ENCODE assay signal across 10 cellular contexts in genomic region chr22:36406139-36406538, GRCh38. TPM values are rescaled to one million over a fixed set of nuclear protein-coding genes. Genes with fewer than 3 reads are reported as not detected.
DNase-seq lines count a peak whose midpoint lies in the region; ATAC-seq and TF ChIP-seq lines count a peak whose summit lies in the region.
"Had no signal": no experiment of that assay in that cellular context is flagged by ENCODE, and none has a peak within 500 bp of the region (broad histone marks: within the 10 kb centered on the region; RNA-seq: fewer than 3 reads in every experiment).

No MANE protein-coding gene starts in this region.

- H3K27me3 Mint-ChIP-seq in CD8-positive, alpha-beta memory T cell = no peaks in the 10 kb centered on the region
- H3K27me3 Mint-ChIP-seq in T-helper 2 cell treated with Interferon-gamma antibody and Interleukin-4, amounts not matched to agents 5 μg/mL and 100 μg/mL, for 36 hours (ENCODE audit: low read depth) = no peaks in the 10 kb centered on the region
- no peaks in the 10 kb centered on the region for H3K27me3 Mint-ChIP-seq in naive thymus-derived CD4-positive, alpha-beta T cell

- H3K79me2 ChIP-seq in MM.1S (ENCODE audit: low read length) = no peaks in the 10 kb centered on the region

- H3K27me3 ChIP-seq in CD8-positive, alpha-beta memory T cell (ENCODE audit: insufficient read depth, low read length, poor library complexity, severe bottlenecking) = no peaks in the 10 kb centered on the region
- H3K27me3 ChIP-seq in MM.1S (replicated peaks; ENCODE audit: insufficient read depth, low read length) = no peaks in the 10 kb centered on the region
- no peaks in the 10 kb centered on the region for H3K27me3 ChIP-seq in naive thymus-derived CD4-positive, alpha-beta T cell (ENCODE audit: control insufficient read depth in 2 of 2, insufficient read depth in 2 of 2, low read length in 2 of 2)
- H3K27me3 ChIP-seq: SJCRH30 had no signal

- POLR2A ChIA-PET in CD8-positive, alpha-beta memory T cell (lab: Charles Lee) = interaction anchor here (0.6 to 2.3 kb wide), 5 partner anchors 21 to 94 kb away, joined by 3 to 7 read pairs (median 4); no protein-coding TSS in a partner anchor
- POLR2A ChIA-PET in naive thymus-derived CD4-positive, alpha-beta T cell (lab: Charles Lee) = interaction anchor here (0.6 to 2.8 kb wide), 13 partner anchors 11 to 1792 kb away, joined by 3 to 18 read pairs (median 6); partner anchors contain the start of gene MYH9

- TF ChIP-seq CTCF in MM.1S (IDR thresholded peaks at IDR 0.05; ENCODE audit: low read length) = no peak

- no peak for DNase-seq in CD8-positive, alpha-beta memory T cell
- DNase-seq in MM.1S (peak; percentile 24), cerebellum (ENCODE audit: low spot score) (no peak), sciatic nerve (ENCODE audit: low spot score) (no peak), COLO668 (lab: John Stamatoyannopoulos, UW; ENCODE audit: unreplicated experiment) (no peak)
- DNase-seq in T-helper 2 cell treated with Interferon-gamma antibody and Interleukin-4, amounts not matched to agents 5 μg/mL and 100 μg/mL, for 36 hours (ENCODE audit: low spot score) = no peak
- DNase-seq in naive thymus-derived CD4-positive, alpha-beta T cell = no peak
- DNase-seq: retina had no signal

- no peaks in the 10 kb centered on the region for H3K9me3 ChIP-seq in CD8-positive, alpha-beta memory T cell (ENCODE audit: low read length)
- no peaks in the 10 kb centered on the region for H3K9me3 ChIP-seq in MM.1S (replicated peaks; ENCODE audit: insufficient read depth, low read length)
- no peaks in the 10 kb centered on the region for H3K9me3 ChIP-seq in naive thymus-derived CD4-positive, alpha-beta T cell (ENCODE audit: control insufficient read depth in 2 of 3, low read length in 3 of 3)
- H3K9me3 ChIP-seq: SJCRH30 had no signal

- H3K9me3 Mint-ChIP-seq in CD8-positive, alpha-beta memory T cell = no peaks in the 10 kb centered on the region
- H3K9me3 Mint-ChIP-seq in T-helper 2 cell treated with Interferon-gamma antibody and Interleukin-4, amounts not matched to agents 5 μg/mL and 100 μg/mL, for 36 hours = no peaks in the 10 kb centered on the region
- H3K9me3 Mint-ChIP-seq in naive thymus-derived CD4-positive, alpha-beta T cell = no peaks in the 10 kb centered on the region

- peak overlapping the region; percentile 45 for H3K27ac ChIP-seq in CD8-positive, alpha-beta memory T cell (ENCODE audit: low read depth, low read length)
- H3K27ac ChIP-seq in MM.1S (ENCODE audit: low read length) = peak overlapping the region; percentile 67
- peak overlapping the region; percentile 67 for H3K27ac ChIP-seq in naive thymus-derived CD4-positive, alpha-beta T cell (ENCODE audit: low read depth, low read length)
- H3K27ac ChIP-seq: SJCRH30 had no signal

- peak overlapping the region; percentile 73 for H3K4me2 ChIP-seq in MM.1S (ENCODE audit: low read depth, low read length)

- H3K4me1 ChIP-seq in CD8-positive, alpha-beta memory T cell (ENCODE audit: insufficient read depth, low read length) = peaks cover 58% of the 10 kb centered on the region
- H3K4me1 ChIP-seq in MM.1S (ENCODE audit: low read length) = peaks cover 22% of the 10 kb centered on the region
- H3K4me1 ChIP-seq in naive thymus-derived CD4-positive, alpha-beta T cell (ENCODE audit: control insufficient read depth in 2 of 2, insufficient read depth in 2 of 2, low read length in 2 of 2) = peaks cover 43 to 46% of the 10 kb centered on the region in 2 donors

- peak; percentile 14 for ATAC-seq in naive thymus-derived CD4-positive, alpha-beta T cell
- no peak for ATAC-seq in esophagus mucosa
- ATAC-seq in sciatic nerve = no peak

- H4K20me1 ChIP-seq in MM.1S (ENCODE audit: insufficient read depth, low read length) = no peaks in the 10 kb centered on the region

- peak overlapping the region; percentile 69; the same call in 1 of the 2 replicates for H2AFZ ChIP-seq in MM.1S (ENCODE audit: low read length)

- CTCF ChIA-PET in CD8-positive, alpha-beta memory T cell (lab: Charles Lee) = interaction anchor here (1.0 to 2.2 kb wide), 6 partner anchors 18 to 105 kb away, joined by 3 to 16 read pairs (median 4); partner anchors contain the start of gene MYH9
- CTCF ChIA-PET in naive thymus-derived CD4-positive, alpha-beta T cell (lab: Charles Lee) = interaction anchor here (0.7 to 2.9 kb wide), 5 partner anchors 46 to 105 kb away, joined by 3 to 13 read pairs (median 3); no protein-coding TSS in a partner anchor

- H3K4me3 Mint-ChIP-seq in CD8-positive, alpha-beta memory T cell = peak overlapping the region; percentile 29 to 71 (median 61)
- peak overlapping the region; percentile 66 for H3K4me3 Mint-ChIP-seq in T-helper 2 cell treated with Interferon-gamma antibody and Interleukin-4, amounts not matched to agents 5 μg/mL and 100 μg/mL, for 36 hours
- H3K4me3 Mint-ChIP-seq in naive thymus-derived CD4-positive, alpha-beta T cell = peak overlapping the region; percentile 53 to 77 (median 70)

- H3K27ac Mint-ChIP-seq in CD8-positive, alpha-beta memory T cell = peak overlapping the region; percentile 85 to 97 (median 94)
- peak overlapping the region; percentile 96 for H3K27ac Mint-ChIP-seq in T-helper 2 cell treated with Interferon-gamma antibody and Interleukin-4, amounts not matched to agents 5 μg/mL and 100 μg/mL, for 36 hours
- H3K27ac Mint-ChIP-seq in naive thymus-derived CD4-positive, alpha-beta T cell = peak overlapping the region; percentile 89 to 96 (median 92)

- no peaks in the 10 kb centered on the region for H3K36me3 ChIP-seq in CD8-positive, alpha-beta memory T cell (ENCODE audit: insufficient read depth, low read length)
- H3K36me3 ChIP-seq in MM.1S (replicated peaks; ENCODE audit: insufficient read depth, low read length) = no peaks in the 10 kb centered on the region
- H3K36me3 ChIP-seq in naive thymus-derived CD4-positive, alpha-beta T cell (ENCODE audit: control insufficient read depth in 2 of 3, insufficient read depth in 3 of 3, low read length in 3 of 3) = no peaks in the 10 kb centered on the region
- H3K36me3 ChIP-seq: SJCRH30 had no signal

- H3F3A ChIP-seq in MM.1S (ENCODE audit: insufficient read depth, low read length) = peaks cover 12% of the 10 kb centered on the region

- peaks cover 47 to 66% (median 60%) of the 10 kb centered on the region in 3 donors for H3K4me1 Mint-ChIP-seq in CD8-positive, alpha-beta memory T cell
- peaks cover 40% of the 10 kb centered on the region for H3K4me1 Mint-ChIP-seq in T-helper 2 cell treated with Interferon-gamma antibody and Interleukin-4, amounts not matched to agents 5 μg/mL and 100 μg/mL, for 36 hours (ENCODE audit: low read depth)
- H3K4me1 Mint-ChIP-seq in naive thymus-derived CD4-positive, alpha-beta T cell = peaks cover 28 to 66% (median 53%) of the 10 kb centered on the region in 7 donors

- no peaks in the 10 kb centered on the region for H3K36me3 Mint-ChIP-seq in CD8-positive, alpha-beta memory T cell
- H3K36me3 Mint-ChIP-seq in T-helper 2 cell treated with Interferon-gamma antibody and Interleukin-4, amounts not matched to agents 5 μg/mL and 100 μg/mL, for 36 hours (ENCODE audit: low read depth) = no peaks in the 10 kb centered on the region
- H3K36me3 Mint-ChIP-seq in naive thymus-derived CD4-positive, alpha-beta T cell = no peaks in the 10 kb centered on the region

- H3K9ac ChIP-seq in MM.1S (ENCODE audit: low read length) = peak overlapping the region; percentile 2; the same call in 1 of the 2 replicates

- H3K9me2 ChIP-seq in MM.1S (replicated peaks; ENCODE audit: insufficient read depth, low read length) = no peaks in the 10 kb centered on the region

- intact Hi-C loops in naive thymus-derived CD4-positive, alpha-beta T cell (cut with micrococcal nuclease) = no loop called here
- intact Hi-C loops in sciatic nerve (cut with DNase I) = no loop called here

- H3K4me3 ChIP-seq in CD8-positive, alpha-beta memory T cell (ENCODE audit: low read length) = peak overlapping the region; percentile 11
- H3K4me3 ChIP-seq in MM.1S (ENCODE audit: low read length) = no peak overlapping the region
- no peak overlapping the region for H3K4me3 ChIP-seq in naive thymus-derived CD4-positive, alpha-beta T cell (ENCODE audit: low read length)
- H3K4me3 ChIP-seq: SJCRH30 had no signal

RNA-seq across cellular contexts. Expression of gene MYH9, which starts 18.4 kb away (rescaled TPM):
- total RNA-seq in CD8-positive, alpha-beta memory T cell = 100 to 1,000 TPM; 680 to 684 TPM
- polyA plus RNA-seq in CD8-positive, alpha-beta memory T cell = 425 TPM
- 100 to 1,000 TPM; 650 to 900 (median 803) TPM for total RNA-seq in naive thymus-derived CD4-positive, alpha-beta T cell
- 100 to 1,000 TPM in 1 of 2 donors, 10 to 100 TPM in 1; 95.5 to 501 TPM for polyA plus RNA-seq in naive thymus-derived CD4-positive, alpha-beta T cell
- total RNA-seq in esophagus mucosa (487 TPM), cerebellum (38.6 TPM), sciatic nerve (973 TPM)

Comparison
In these comparisons a context has a peak if more than half of its experiments do, and no peak if none do; other contexts are left out.
1. RNA of gene MYH9, which starts 18.4 kb away (total RNA-seq): 973 TPM in sciatic nerve (single experiment), 650 to 900 TPM in naive thymus-derived CD4-positive, alpha-beta T cell, 680 to 684 TPM in CD8-positive, alpha-beta memory T cell and 487 TPM in esophagus mucosa (single experiment); 38.6 TPM in cerebellum (single experiment); every median in the first group is over 10 times any median in the second.
2. Peak in every context shown above with its lines, with median percentiles within 50 percentile points of each other: H3K27ac ChIP-seq, H3K27ac Mint-ChIP-seq and H3K4me3 Mint-ChIP-seq.